ENCODE assay signal across 36 cellular contexts in the genomic region with DNA sequence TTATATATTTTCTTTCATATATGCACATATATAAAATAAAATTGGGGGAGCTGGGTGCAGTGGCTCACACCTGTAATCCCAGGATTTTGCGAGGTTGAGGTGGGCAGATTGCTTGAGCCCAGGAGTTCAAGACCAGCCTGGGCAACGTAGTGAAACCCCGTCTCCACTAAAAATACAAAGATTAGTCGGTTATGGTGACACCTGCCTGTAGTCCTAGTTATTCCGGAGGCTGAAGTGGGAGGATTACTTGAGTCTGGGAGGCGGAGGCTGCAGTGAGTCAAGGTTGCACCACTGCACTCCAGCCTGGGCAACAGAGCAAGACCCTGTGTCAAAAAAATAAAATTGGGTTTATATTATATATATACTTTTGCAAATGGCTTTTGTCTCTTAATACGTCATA. TPM values are rescaled to one million over a fixed set of nuclear protein-coding genes. Genes with fewer than 3 reads are reported as not detected.
"Had no signal": no experiment of that assay in that cellular context is flagged by ENCODE, and none has a peak within 500 bp of the region (broad histone marks: within the 10 kb centered on the region; RNA-seq: fewer than 3 reads in every experiment).

No MANE protein-coding gene starts in this region.

- H3K4me1 Mint-ChIP-seq: activated CD4-positive, alpha-beta memory T cell treated with anti-CD3 and anti-CD28 coated beads, Interleukin-2, amount 10 ng/mL, durations not matched to agents 7 days and 5 days; activated CD4-positive, alpha-beta T cell treated with anti-CD3 and anti-CD28 coated beads for 36 hours; activated CD4-positive, alpha-beta T cell treated with anti-CD3 and anti-CD28 coated beads, Interleukin-2, amount 10 ng/mL, durations not matched to agents 7 days and 5 days; activated CD8-positive, alpha-beta memory T cell treated with anti-CD3 and anti-CD28 coated beads, Interleukin-2, amount 10 ng/mL, durations not matched to agents 7 days and 5 days; activated naive CD4-positive, alpha-beta T cell treated with anti-CD3 and anti-CD28 coated beads, Interleukin-2, amount 10 ng/mL, durations not matched to agents 7 days and 5 days; activated naive CD4-positive, alpha-beta T cell treated with anti-CD3 and anti-CD28 coated beads, Interleukin-2, amount 50 U/mL, for 24 hours; activated naive CD8-positive, alpha-beta T cell treated with anti-CD3 and anti-CD28 coated beads, Interleukin-2, amount 10 ng/mL, durations not matched to agents 7 days and 5 days; activated naive CD8-positive, alpha-beta T cell treated with anti-CD3 and anti-CD28 coated beads, Interleukin-2, amount 50 U/mL, for 24 hours; brain; T-cell; T-helper 17 cell; WTC11 had no signal

- H3K4me3 Mint-ChIP-seq: activated CD4-positive, alpha-beta memory T cell treated with anti-CD3 and anti-CD28 coated beads, Interleukin-2, amount 10 ng/mL, durations not matched to agents 7 days and 5 days; activated CD4-positive, alpha-beta T cell treated with anti-CD3 and anti-CD28 coated beads for 36 hours; activated CD4-positive, alpha-beta T cell treated with anti-CD3 and anti-CD28 coated beads, Interleukin-2, amount 10 ng/mL, durations not matched to agents 7 days and 5 days; activated CD8-positive, alpha-beta memory T cell treated with anti-CD3 and anti-CD28 coated beads, Interleukin-2, amount 10 ng/mL, durations not matched to agents 7 days and 5 days; activated CD8-positive, alpha-beta T cell treated with anti-CD3 and anti-CD28 coated beads, Interleukin-2, amount 10 ng/mL, durations not matched to agents 7 days and 5 days; activated naive CD4-positive, alpha-beta T cell treated with anti-CD3 and anti-CD28 coated beads, Interleukin-2, amount 10 ng/mL, durations not matched to agents 7 days and 5 days; activated naive CD4-positive, alpha-beta T cell treated with anti-CD3 and anti-CD28 coated beads, Interleukin-2, amount 50 U/mL, for 24 hours; activated naive CD8-positive, alpha-beta T cell; activated naive CD8-positive, alpha-beta T cell treated with anti-CD3 and anti-CD28 coated beads, Interleukin-2, amount 10 ng/mL, durations not matched to agents 7 days and 5 days; activated naive CD8-positive, alpha-beta T cell treated with anti-CD3 and anti-CD28 coated beads, Interleukin-2, amount 50 U/mL, for 24 hours; activated T-cell treated with anti-CD3 and anti-CD28 coated beads, Interleukin-2, amount 50 U/mL, for 24 hours; brain; central memory CD8-positive, alpha-beta T cell; T-cell; T-helper 17 cell; WTC11 had no signal

- H3K36me3 ChIP-seq: ascending aorta, cardiac muscle cell, WERI-Rb-1 had no signal

- H3K27me3 Mint-ChIP-seq: activated CD4-positive, alpha-beta T cell treated with anti-CD3 and anti-CD28 coated beads, Interleukin-2, amount 10 ng/mL, durations not matched to agents 7 days and 5 days; activated naive CD8-positive, alpha-beta T cell treated with anti-CD3 and anti-CD28 coated beads, Interleukin-2, amount 50 U/mL, for 24 hours; central memory CD8-positive, alpha-beta T cell had no signal

- H3K4me3 ChIP-seq: ascending aorta, cardiac muscle cell had no signal

- H3K9me3 ChIP-seq: ascending aorta had no signal

- H3K4me1 ChIP-seq: ascending aorta had no signal

- H3K27me3 ChIP-seq: ascending aorta, cardiac muscle cell had no signal

- H3K27ac Mint-ChIP-seq: activated CD4-positive, alpha-beta memory T cell treated with anti-CD3 and anti-CD28 coated beads, Interleukin-2, amount 10 ng/mL, durations not matched to agents 7 days and 5 days; activated CD4-positive, alpha-beta T cell treated with anti-CD3 and anti-CD28 coated beads for 36 hours; activated CD4-positive, alpha-beta T cell treated with anti-CD3 and anti-CD28 coated beads, Interleukin-2, amount 10 ng/mL, durations not matched to agents 7 days and 5 days; activated CD8-positive, alpha-beta memory T cell treated with anti-CD3 and anti-CD28 coated beads, Interleukin-2, amount 10 ng/mL, durations not matched to agents 7 days and 5 days; activated CD8-positive, alpha-beta T cell treated with anti-CD3 and anti-CD28 coated beads, Interleukin-2, amount 10 ng/mL, durations not matched to agents 7 days and 5 days; activated naive CD4-positive, alpha-beta T cell treated with anti-CD3 and anti-CD28 coated beads, Interleukin-2, amount 10 ng/mL, durations not matched to agents 7 days and 5 days; activated naive CD4-positive, alpha-beta T cell treated with anti-CD3 and anti-CD28 coated beads, Interleukin-2, amount 50 U/mL, for 24 hours; activated naive CD8-positive, alpha-beta T cell; activated naive CD8-positive, alpha-beta T cell treated with anti-CD3 and anti-CD28 coated beads, Interleukin-2, amount 10 ng/mL, durations not matched to agents 7 days and 5 days; activated naive CD8-positive, alpha-beta T cell treated with anti-CD3 and anti-CD28 coated beads, Interleukin-2, amount 50 U/mL, for 24 hours; activated T-cell treated with anti-CD3 and anti-CD28 coated beads, Interleukin-2, amount 50 U/mL, for 24 hours; activated T-helper 2 cell treated with anti-CD3 and anti-CD28 coated beads, Interferon-gamma antibody, Interleukin-2, Interleukin-4, amounts not matched to agents 10 μg/mL and 5 μg/mL and 100 μg/mL, durations not matched to agents 14 hours and 24 hours and 36 hours; brain; T-cell; T-helper 17 cell; WTC11 had no signal

- H3K9me3 Mint-ChIP-seq: activated CD4-positive, alpha-beta memory T cell treated with anti-CD3 and anti-CD28 coated beads, Interleukin-2, amount 10 ng/mL, durations not matched to agents 7 days and 5 days; activated CD4-positive, alpha-beta T cell treated with anti-CD3 and anti-CD28 coated beads, Interleukin-2, amount 10 ng/mL, durations not matched to agents 7 days and 5 days; activated naive CD4-positive, alpha-beta T cell treated with anti-CD3 and anti-CD28 coated beads, Interleukin-2, amount 10 ng/mL, durations not matched to agents 7 days and 5 days; activated naive CD4-positive, alpha-beta T cell treated with anti-CD3 and anti-CD28 coated beads, Interleukin-2, amount 50 U/mL, for 24 hours; activated naive CD8-positive, alpha-beta T cell treated with anti-CD3 and anti-CD28 coated beads, Interleukin-2, amount 10 ng/mL, durations not matched to agents 7 days and 5 days; activated naive CD8-positive, alpha-beta T cell treated with anti-CD3 and anti-CD28 coated beads, Interleukin-2, amount 50 U/mL, for 24 hours; activated T-cell treated with anti-CD3 and anti-CD28 coated beads, Interleukin-2, amount 50 U/mL, for 24 hours; activated T-helper 2 cell treated with anti-CD3 and anti-CD28 coated beads, Interferon-gamma antibody, Interleukin-2, Interleukin-4, amounts not matched to agents 10 μg/mL and 5 μg/mL and 100 μg/mL, durations not matched to agents 14 hours and 24 hours and 36 hours; brain; central memory CD8-positive, alpha-beta T cell; T-cell; WTC11 had no signal

- H3K27ac ChIP-seq: ascending aorta, cardiac muscle cell, WERI-Rb-1 had no signal

- DNase-seq: activated CD4-positive, alpha-beta memory T cell treated with anti-CD3 and anti-CD28 coated beads, Interleukin-2, amount 10 ng/mL, durations not matched to agents 7 days and 5 days; activated CD4-positive, alpha-beta T cell treated with anti-CD3 and anti-CD28 coated beads for 1 hour; activated CD4-positive, alpha-beta T cell treated with anti-CD3 and anti-CD28 coated beads for 36 hours; activated CD4-positive, alpha-beta T cell treated with anti-CD3 and anti-CD28 coated beads for 48 hours; activated CD4-positive, alpha-beta T cell treated with anti-CD3 and anti-CD28 coated beads, Interleukin-2, amount 10 ng/mL, durations not matched to agents 7 days and 5 days; activated CD4-positive, alpha-beta T cell treated with anti-CD3 and anti-CD28 coated beads, Interleukin-2, amount 50 U/mL, for 48 hours; activated CD4-positive, CD25-positive, alpha-beta regulatory T cell; activated CD8-positive, alpha-beta memory T cell treated with anti-CD3 and anti-CD28 coated beads for 24 hours; activated CD8-positive, alpha-beta memory T cell treated with anti-CD3 and anti-CD28 coated beads, Interleukin-2, amount 10 ng/mL, durations not matched to agents 7 days and 5 days; activated CD8-positive, alpha-beta memory T cell treated with anti-CD3 and anti-CD28 coated beads, Interleukin-2, amount 50 U/mL, for 48 hours; activated CD8-positive, alpha-beta T cell treated with anti-CD3 and anti-CD28 coated beads, Interleukin-2, amount 10 ng/mL, durations not matched to agents 7 days and 5 days; activated effector memory CD4-positive, alpha-beta T cell treated with Interleukin-2 at 50 U/mL for 16 hours; activated gamma-delta T cell; activated naive CD4-positive, alpha-beta T cell treated with anti-CD3 and anti-CD28 coated beads, Interleukin-2, amount 10 ng/mL, durations not matched to agents 7 days and 5 days; activated naive CD4-positive, alpha-beta T cell treated with Interleukin-2 at 50 U/mL for 16 hours; activated naive CD8-positive, alpha-beta T cell treated with anti-CD3 and anti-CD28 coated beads, Interleukin-2, amount 10 ng/mL, durations not matched to agents 7 days and 5 days; activated naive CD8-positive, alpha-beta T cell treated with anti-CD3 and anti-CD28 coated beads, Interleukin-2, amount 50 U/mL, for 24 hours; activated T-cell treated with anti-CD3 and anti-CD28 coated beads, Interleukin-2, amount 50 U/mL, for 24 hours; activated T-cell treated with anti-CD3 and anti-CD28 coated beads, Interleukin-2, amount 50 U/mL, for 48 hours; amygdala; anterior cingulate cortex; caudate nucleus; cerebellar nuclear complex; T-cell; T-helper 17 cell; WERI-Rb-1 had no signal

- ATAC-seq: activated CD4-positive, alpha-beta T cell treated with anti-CD3 and anti-CD28 coated beads for 36 hours; activated CD4-positive, CD25-positive, alpha-beta regulatory T cell treated with anti-CD3 and anti-CD28 coated beads, Interleukin-2, amount 50 U/mL, for 24 hours; activated CD8-positive, alpha-beta memory T cell treated with anti-CD3 and anti-CD28 coated beads, Interleukin-2, amount 10 ng/mL, durations not matched to agents 7 days and 5 days; activated CD8-positive, alpha-beta T cell treated with anti-CD3 and anti-CD28 coated beads, Interleukin-2, amount 10 ng/mL, durations not matched to agents 7 days and 5 days; activated naive CD8-positive, alpha-beta T cell treated with anti-CD3 and anti-CD28 coated beads, Interleukin-2, amount 50 U/mL, for 24 hours; T-cell; T-helper 17 cell; WTC11 had no signal

- H3K36me3 Mint-ChIP-seq: activated CD8-positive, alpha-beta memory T cell treated with anti-CD3 and anti-CD28 coated beads, Interleukin-2, amount 10 ng/mL, durations not matched to agents 7 days and 5 days; activated naive CD4-positive, alpha-beta T cell treated with anti-CD3 and anti-CD28 coated beads, Interleukin-2, amount 10 ng/mL, durations not matched to agents 7 days and 5 days; activated naive CD4-positive, alpha-beta T cell treated with anti-CD3 and anti-CD28 coated beads, Interleukin-2, amount 50 U/mL, for 24 hours; activated naive CD8-positive, alpha-beta T cell; activated naive CD8-positive, alpha-beta T cell treated with anti-CD3 and anti-CD28 coated beads, Interleukin-2, amount 10 ng/mL, durations not matched to agents 7 days and 5 days; brain; T-cell; WTC11 had no signal

RNA-seq across cellular contexts. Expression of a gene that starts 39.6 kb away (rescaled TPM):
- total RNA-seq: activated T-helper 2 cell treated with anti-CD3 and anti-CD28 coated beads, Interferon-gamma antibody, Interleukin-2, Interleukin-4, amounts not matched to agents 10 μg/mL and 5 μg/mL and 100 μg/mL, durations not matched to agents 14 hours and 24 hours and 36 hours; cardiac muscle cell; T-helper 1 cell treated with Interleukin-12 subunit alpha and Interleukin-12 subunit beta and Interleukin-4 antibody, amounts not matched to agents 30 ng/mL and 1 ng/mL, for 36 hours had no signal
